Comparison of ENCODE assay signal across 27 cellular contexts in the genomic region with DNA sequence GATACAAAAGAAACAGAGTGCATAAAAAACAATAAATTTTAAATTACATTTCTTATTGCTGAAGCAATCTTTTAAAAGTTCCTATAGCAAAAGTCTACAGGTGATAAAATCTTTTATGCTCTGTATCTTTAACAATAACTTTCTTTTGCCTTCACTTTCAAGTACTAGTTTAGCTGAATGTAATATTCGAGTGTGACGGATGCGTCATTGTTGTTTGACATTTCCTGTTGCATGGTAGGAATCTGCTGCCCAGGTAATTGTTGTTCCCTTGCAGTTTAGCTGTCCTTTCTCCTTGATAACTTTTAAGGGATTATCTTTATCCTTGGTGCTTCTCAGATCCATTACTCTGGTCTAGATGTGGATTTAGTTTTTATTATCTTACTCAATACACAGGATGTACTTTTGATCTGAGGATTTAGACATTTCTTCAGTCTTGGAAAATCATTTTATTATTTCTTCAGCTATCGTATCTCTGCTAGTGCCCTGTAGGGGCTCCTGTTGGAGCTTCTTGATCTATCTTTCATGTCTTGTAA. TPM values are rescaled to one million over a fixed set of nuclear protein-coding genes. Genes with fewer than 3 reads are reported as not detected.
DNase-seq lines count a peak whose midpoint lies in the region; ATAC-seq, FAIRE-seq and TF ChIP-seq lines count a peak whose summit lies in the region.
"Had no signal": no experiment of that assay in that cellular context is flagged by ENCODE, and none has a peak within 500 bp of the region (broad histone marks: within the 10 kb centered on the region; RNA-seq: fewer than 3 reads in every experiment).

No MANE protein-coding gene starts in this region.

- ATAC-seq in activated CD4-positive, alpha-beta T cell treated with anti-CD3 and anti-CD28 coated beads for 36 hours = peak; percentile 57
- peak; percentile 47 for ATAC-seq in HG02885 (IDR thresholded peaks at IDR 0.05; ENCODE audit: poor library complexity, unreplicated experiment)
- ATAC-seq in naive thymus-derived CD4-positive, alpha-beta T cell = no peak
- no peak for ATAC-seq in left colon
- ATAC-seq: GM23338, heart left ventricle had no signal

- intact Hi-C loops in activated CD4-positive, alpha-beta T cell treated with anti-CD3 and anti-CD28 coated beads for 36 hours (cut with DNase I, micrococcal nuclease) = no loop called here
- intact Hi-C loops in activated CD4-positive, alpha-beta T cell treated with anti-CD3 and anti-CD28 coated beads, Interleukin-2, amount 10 ng/mL, durations not matched to agents 24 days and 14 days (cut with micrococcal nuclease) = no loop called here
- intact Hi-C loops in naive thymus-derived CD4-positive, alpha-beta T cell (cut with micrococcal nuclease) = no loop called here
- intact Hi-C loops in left colon (cut with DNase I, micrococcal nuclease) = no loop called here

- H3K36me3 ChIP-seq in bronchial epithelial cell (ENCODE audit: control insufficient read depth, insufficient read depth, low read length) = no peaks in the 10 kb centered on the region
- no peaks in the 10 kb centered on the region for H3K36me3 ChIP-seq in naive thymus-derived CD4-positive, alpha-beta T cell (ENCODE audit: control insufficient read depth in 2 of 3, insufficient read depth in 3 of 3, low read length in 3 of 3)
- H3K36me3 ChIP-seq: heart left ventricle, MG63 had no signal

- H3K27ac ChIP-seq in naive thymus-derived CD4-positive, alpha-beta T cell (ENCODE audit: low read depth, low read length) = no peak overlapping the region
- H3K27ac ChIP-seq: heart left ventricle, skin epidermis had no signal

- POLR2A ChIA-PET in activated CD4-positive, alpha-beta T cell treated with anti-CD3 and anti-CD28 coated beads for 36 hours (lab: Charles Lee) = no interaction called here
- POLR2A ChIA-PET in naive thymus-derived CD4-positive, alpha-beta T cell (lab: Charles Lee) = no interaction called here

- no peak overlapping the region for H3K4me3 ChIP-seq in bronchial epithelial cell (ENCODE audit: low read depth, low read length)
- no peak overlapping the region for H3K4me3 ChIP-seq in naive thymus-derived CD4-positive, alpha-beta T cell (ENCODE audit: low read length)
- H3K4me3 ChIP-seq: GM23338, heart left ventricle, MG63, skin epidermis had no signal

- peaks cover 0 to 4% of the 10 kb centered on the region in 2 donors for H3K4me1 ChIP-seq in naive thymus-derived CD4-positive, alpha-beta T cell (ENCODE audit: control insufficient read depth in 2 of 2, insufficient read depth in 2 of 2, low read length in 2 of 2)

- no peak for FAIRE-seq in bronchial epithelial cell (lab: Jason Lieb, UNC)

- peaks cover 15% of the 10 kb centered on the region for H3K27me3 Mint-ChIP-seq in activated CD4-positive, alpha-beta T cell treated with anti-CD3 and anti-CD28 coated beads for 36 hours
- H3K27me3 Mint-ChIP-seq in activated CD4-positive, alpha-beta T cell treated with anti-CD3 and anti-CD28 coated beads, Interleukin-2, amount 10 ng/mL, durations not matched to agents 24 days and 14 days = peaks cover 29% of the 10 kb centered on the region
- peaks cover 4 to 36% (median 17%) of the 10 kb centered on the region in 5 donors for H3K27me3 Mint-ChIP-seq in naive thymus-derived CD4-positive, alpha-beta T cell

- DNase-seq in activated CD4-positive, alpha-beta T cell treated with anti-CD3 and anti-CD28 coated beads for 36 hours = no peak
- no peak for DNase-seq in activated CD4-positive, alpha-beta T cell treated with anti-CD3 and anti-CD28 coated beads, Interleukin-2, amount 10 ng/mL, durations not matched to agents 24 days and 14 days
- DNase-seq in bronchial epithelial cell (ENCODE audit: low read depth) (peak; percentile 26), hepatic stellate cell (ENCODE audit: low spot score) (no peak), NCI-H748 treated with DMSO at 0.1 percent for 48 hours (lab: John Stamatoyannopoulos, UW) (no peak), left colon (no peak)
- DNase-seq in naive thymus-derived CD4-positive, alpha-beta T cell = peak in 3 of 9 donors; percentile 5 to 36 (median 18)
- DNase-seq: activated B cell treated with CpG ODN at 0.5 μM for 24 hours; C1 segment of cervical spinal cord; DMS 273 treated with DMSO at 0.1 percent for 48 hours; heart left ventricle; mesenchymal stem cell; MG63; NCI-H1694 treated with DMSO at 0.1 percent for 48 hours; NCI-H345; posterior cingulate gyrus; SHP77 treated with DMSO at 0.1 percent for 48 hours; stimulated activated CD4-positive, alpha-beta T cell treated with anti-CD3 and anti-CD28 coated beads, Interleukin-4, amount 100 ng/mL, for 4 hours had no signal

- no peaks in the 10 kb centered on the region for H3K9me3 ChIP-seq in naive thymus-derived CD4-positive, alpha-beta T cell (ENCODE audit: control insufficient read depth in 2 of 3, low read length in 3 of 3)
- H3K9me3 ChIP-seq: heart left ventricle, MG63 had no signal

- no peak for TF ChIP-seq CTCF in bronchial epithelial cell (IDR thresholded peaks at IDR 0.05; ENCODE audit: insufficient read depth, low read length, severe bottlenecking)

- CTCF ChIA-PET in activated CD4-positive, alpha-beta T cell treated with anti-CD3 and anti-CD28 coated beads for 36 hours (lab: Charles Lee) = interaction anchor here (0.6 to 1.2 kb wide), 3 partner anchors 16 to 417 kb away, joined by 3 read pairs; no protein-coding TSS in a partner anchor
- CTCF ChIA-PET in naive thymus-derived CD4-positive, alpha-beta T cell (lab: Charles Lee) = interaction anchor here (0.5 kb wide), 1 partner anchor 25 kb away, joined by 3 read pairs; no protein-coding TSS in a partner anchor

- no peaks in the 10 kb centered on the region for H3K9me3 Mint-ChIP-seq in activated CD4-positive, alpha-beta T cell treated with anti-CD3 and anti-CD28 coated beads for 36 hours (ENCODE audit: low read depth)
- no peaks in the 10 kb centered on the region for H3K9me3 Mint-ChIP-seq in activated CD4-positive, alpha-beta T cell treated with anti-CD3 and anti-CD28 coated beads, Interleukin-2, amount 10 ng/mL, durations not matched to agents 24 days and 14 days
- H3K9me3 Mint-ChIP-seq in naive thymus-derived CD4-positive, alpha-beta T cell = peaks cover 0 to 2% (median 0%) of the 10 kb centered on the region in 11 donors
- H3K9me3 Mint-ChIP-seq: activated B cell treated with CpG ODN at 0.5 μM for 24 hours; activated T-helper 2 cell treated with anti-CD3 and anti-CD28 coated beads, Interferon-gamma antibody, Interleukin-2, Interleukin-4, amounts not matched to agents 10 μg/mL and 5 μg/mL and 100 μg/mL, durations not matched to agents 14 hours and 24 hours and 36 hours; GM23338; nephron had no signal

- no peak overlapping the region for H3K4me3 Mint-ChIP-seq in activated CD4-positive, alpha-beta T cell treated with anti-CD3 and anti-CD28 coated beads for 36 hours
- no peak overlapping the region for H3K4me3 Mint-ChIP-seq in activated CD4-positive, alpha-beta T cell treated with anti-CD3 and anti-CD28 coated beads, Interleukin-2, amount 10 ng/mL, durations not matched to agents 24 days and 14 days
- peak overlapping the region in 7 of 10 donors; percentile 14 to 68 (median 24) for H3K4me3 Mint-ChIP-seq in naive thymus-derived CD4-positive, alpha-beta T cell
- H3K4me3 Mint-ChIP-seq: activated B cell treated with CpG ODN at 0.5 μM for 24 hours, GM23338, nephron had no signal

- no peak overlapping the region for H3K27ac Mint-ChIP-seq in activated CD4-positive, alpha-beta T cell treated with anti-CD3 and anti-CD28 coated beads for 36 hours
- H3K27ac Mint-ChIP-seq in activated CD4-positive, alpha-beta T cell treated with anti-CD3 and anti-CD28 coated beads, Interleukin-2, amount 10 ng/mL, durations not matched to agents 24 days and 14 days = no peak overlapping the region
- peak overlapping the region in 2 of 9 donors; percentile 15 to 34 for H3K27ac Mint-ChIP-seq in naive thymus-derived CD4-positive, alpha-beta T cell
- H3K27ac Mint-ChIP-seq: activated B cell treated with CpG ODN at 0.5 μM for 24 hours; activated T-helper 2 cell treated with anti-CD3 and anti-CD28 coated beads, Interferon-gamma antibody, Interleukin-2, Interleukin-4, amounts not matched to agents 10 μg/mL and 5 μg/mL and 100 μg/mL, durations not matched to agents 14 hours and 24 hours and 36 hours; GM23338; nephron had no signal

- no peaks in the 10 kb centered on the region for H3K27me3 ChIP-seq in bronchial epithelial cell (ENCODE audit: control insufficient read depth, insufficient read depth, low read length)
- H3K27me3 ChIP-seq in naive thymus-derived CD4-positive, alpha-beta T cell (ENCODE audit: control insufficient read depth in 2 of 2, insufficient read depth in 2 of 2, low read length in 2 of 2) = peaks cover 0 to 1% of the 10 kb centered on the region in 2 donors

- H3K36me3 Mint-ChIP-seq in activated CD4-positive, alpha-beta T cell treated with anti-CD3 and anti-CD28 coated beads for 36 hours (ENCODE audit: low read depth) = no peaks in the 10 kb centered on the region
- H3K36me3 Mint-ChIP-seq in activated CD4-positive, alpha-beta T cell treated with anti-CD3 and anti-CD28 coated beads, Interleukin-2, amount 10 ng/mL, durations not matched to agents 24 days and 14 days (ENCODE audit: low read depth) = no peaks in the 10 kb centered on the region
- no peaks in the 10 kb centered on the region for H3K36me3 Mint-ChIP-seq in naive thymus-derived CD4-positive, alpha-beta T cell

- peaks cover 9% of the 10 kb centered on the region for H3K4me1 Mint-ChIP-seq in activated CD4-positive, alpha-beta T cell treated with anti-CD3 and anti-CD28 coated beads for 36 hours
- peaks cover 9% of the 10 kb centered on the region for H3K4me1 Mint-ChIP-seq in activated CD4-positive, alpha-beta T cell treated with anti-CD3 and anti-CD28 coated beads, Interleukin-2, amount 10 ng/mL, durations not matched to agents 24 days and 14 days
- peaks cover 5 to 15% (median 13%) of the 10 kb centered on the region in 7 donors for H3K4me1 Mint-ChIP-seq in naive thymus-derived CD4-positive, alpha-beta T cell

RNA-seq across cellular contexts. Expression of gene CPB2, which starts 2.1 kb away (rescaled TPM):
- total RNA-seq in activated CD4-positive, alpha-beta T cell treated with anti-CD3 and anti-CD28 coated beads for 36 hours = not detected
- total RNA-seq in activated CD4-positive, alpha-beta T cell treated with anti-CD3 and anti-CD28 coated beads, Interleukin-2, amount 10 ng/mL, durations not matched to agents 24 days and 14 days = not detected in 2 replicates
- total RNA-seq in bronchial epithelial cell (not detected in 2 replicates), left colon (not detected)
- total RNA-seq in naive thymus-derived CD4-positive, alpha-beta T cell = not detected
- not detected for polyA plus RNA-seq in naive thymus-derived CD4-positive, alpha-beta T cell
- total RNA-seq: A172; activated B cell treated with CpG ODN at 0.5 μM for 24 hours; activated CD8-positive, alpha-beta memory T cell treated with anti-CD3 and anti-CD28 coated beads for 36 hours; activated T-helper 2 cell treated with anti-CD3 and anti-CD28 coated beads, Interferon-gamma antibody, Interleukin-2, Interleukin-4, amounts not matched to agents 10 μg/mL and 5 μg/mL and 100 μg/mL, durations not matched to agents 14 hours and 24 hours and 36 hours; cardiac septum; GM23338; heart left ventricle; T-helper 2 cell treated with Interferon-gamma antibody and Interleukin-4, amounts not matched to agents 100 ng/mL and 5 ng/mL, for 36 hours had no signal
- polyA plus RNA-seq: heart left ventricle had no signal

RNA-seq across cellular contexts. Expression of gene ZC3H13, which starts 54.4 kb away (rescaled TPM):
- 10 to 100 TPM; 38.5 to 52.8 TPM for total RNA-seq in activated CD4-positive, alpha-beta T cell treated with anti-CD3 and anti-CD28 coated beads for 36 hours
- 56.1 and 58.8 TPM in 2 replicates for total RNA-seq in activated CD4-positive, alpha-beta T cell treated with anti-CD3 and anti-CD28 coated beads, Interleukin-2, amount 10 ng/mL, durations not matched to agents 24 days and 14 days
- total RNA-seq in bronchial epithelial cell (10.5 and 15.5 TPM in 2 replicates), left colon (10 to 100 TPM; 26.1 to 27.8 TPM)
- total RNA-seq in naive thymus-derived CD4-positive, alpha-beta T cell = 10 to 100 TPM; 41.1 to 67.0 (median 46.5) TPM
- 10 to 100 TPM; 34.4 to 42.0 TPM for polyA plus RNA-seq in naive thymus-derived CD4-positive, alpha-beta T cell

Comparison
In these comparisons a context has a peak if more than half of its experiments do, and no peak if none do; other contexts are left out.
1. ATAC-seq: peak in activated CD4-positive, alpha-beta T cell treated with anti-CD3 and anti-CD28 coated beads for 36 hours (single experiment) and HG02885 (single experiment); none in naive thymus-derived CD4-positive, alpha-beta T cell (single experiment) and left colon (single experiment).
2. H3K4me3 Mint-ChIP-seq: peak in naive thymus-derived CD4-positive, alpha-beta T cell (7 of 10); none in activated CD4-positive, alpha-beta T cell treated with anti-CD3 and anti-CD28 coated beads for 36 hours (single experiment) and activated CD4-positive, alpha-beta T cell treated with anti-CD3 and anti-CD28 coated beads, Interleukin-2, amount 10 ng/mL, durations not matched to agents 24 days and 14 days (single experiment).